ENCODE assay signal across 8 cellular contexts in the genomic region with DNA sequence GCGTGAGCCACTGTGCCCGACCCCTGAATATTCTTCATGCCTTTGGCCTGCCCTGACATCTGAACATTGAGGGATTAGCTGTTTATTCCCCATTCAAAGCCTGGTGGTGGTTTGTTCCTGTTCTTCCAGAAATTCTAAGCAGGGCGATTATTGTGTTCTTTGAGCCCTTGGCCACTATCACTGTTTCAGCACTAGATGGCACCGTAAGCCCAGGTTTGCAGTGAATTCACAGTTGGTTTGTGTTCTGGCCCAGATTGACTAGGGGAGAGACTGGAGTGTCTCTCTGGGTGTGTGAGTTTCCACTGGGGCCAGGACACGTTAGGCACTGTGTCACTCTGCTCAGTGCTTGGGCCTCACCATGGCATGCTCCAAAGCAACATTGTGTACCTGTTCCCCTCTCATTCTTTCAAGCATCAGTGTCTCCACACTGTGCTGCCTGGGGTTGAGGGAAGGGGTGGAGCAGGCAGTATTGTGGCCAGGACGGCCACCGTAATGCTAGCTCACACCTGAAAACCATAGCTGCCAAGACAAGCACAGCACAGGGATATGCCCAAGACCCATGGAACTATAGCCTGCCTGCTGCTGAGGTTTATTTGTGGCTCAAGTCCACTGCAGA. TPM values are rescaled to one million over a fixed set of nuclear protein-coding genes. Genes with fewer than 3 reads are reported as not detected.
DNase-seq lines count a peak whose midpoint lies in the region; ATAC-seq lines count a peak whose summit lies in the region.

No MANE protein-coding gene starts in this region.

- no peak overlapping the region for H3K4me3 Mint-ChIP-seq in activated CD8-positive, alpha-beta T cell treated with anti-CD3 and anti-CD28 coated beads, Interleukin-2, amount 10 ng/mL, durations not matched to agents 7 days and 5 days
- H3K4me3 Mint-ChIP-seq in immature natural killer cell: no peak overlapping the region
- no peak overlapping the region for H3K4me3 Mint-ChIP-seq in stimulated activated memory B cell treated with anti-CD40 and anti-IgM and Interleukin-4, amounts not matched to agents 10 μg/mL and 1 μg/mL and 100 μg/mL, for 72 hours

- H3K36me3 Mint-ChIP-seq in activated CD8-positive, alpha-beta T cell treated with anti-CD3 and anti-CD28 coated beads, Interleukin-2, amount 10 ng/mL, durations not matched to agents 7 days and 5 days (ENCODE audit: low read depth): peaks cover 28% of the 10 kb centered on the region
- H3K36me3 Mint-ChIP-seq in immature natural killer cell: peaks cover 15 to 22% (median 16%) of the 10 kb centered on the region in 3 donors
- H3K36me3 Mint-ChIP-seq in stimulated activated memory B cell treated with anti-CD40 and anti-IgM and Interleukin-4, amounts not matched to agents 10 μg/mL and 1 μg/mL and 100 μg/mL, for 72 hours: peaks cover 59% of the 10 kb centered on the region

- peaks cover 7% of the 10 kb centered on the region for H3K4me1 Mint-ChIP-seq in activated CD8-positive, alpha-beta T cell treated with anti-CD3 and anti-CD28 coated beads, Interleukin-2, amount 10 ng/mL, durations not matched to agents 7 days and 5 days (ENCODE audit: low read depth)
- H3K4me1 Mint-ChIP-seq in immature natural killer cell: peaks cover 17 to 46% of the 10 kb centered on the region in 2 donors
- H3K4me1 Mint-ChIP-seq in stimulated activated memory B cell treated with anti-CD40 and anti-IgM and Interleukin-4, amounts not matched to agents 10 μg/mL and 1 μg/mL and 100 μg/mL, for 72 hours: peaks cover 25% of the 10 kb centered on the region

- no peaks in the 10 kb centered on the region for H3K27me3 Mint-ChIP-seq in activated CD8-positive, alpha-beta T cell treated with anti-CD3 and anti-CD28 coated beads, Interleukin-2, amount 10 ng/mL, durations not matched to agents 7 days and 5 days (ENCODE audit: low read depth)
- H3K27me3 Mint-ChIP-seq in immature natural killer cell (ENCODE audit: low read depth in 3 of 3): peaks cover 0 to 3% (median 0%) of the 10 kb centered on the region in 3 donors
- no peaks in the 10 kb centered on the region for H3K27me3 Mint-ChIP-seq in stimulated activated memory B cell treated with anti-CD40 and anti-IgM and Interleukin-4, amounts not matched to agents 10 μg/mL and 1 μg/mL and 100 μg/mL, for 72 hours

- POLR2A ChIA-PET in activated CD8-positive, alpha-beta T cell treated with anti-CD3 and anti-CD28 coated beads, Interleukin-2, amount 10 ng/mL, durations not matched to agents 7 days and 5 days (lab: Charles Lee): no interaction called here

- DNase-seq in ELF-1 (ENCODE audit: low read depth, low spot score) (peak; percentile 70), HuH-7 (ENCODE audit: low spot score) (peak; percentile 14), immature natural killer cell (peak in 2 of 3 donors; percentile 3 to 13)
- peak; percentile 44 for DNase-seq in activated CD8-positive, alpha-beta T cell treated with anti-CD3 and anti-CD28 coated beads, Interleukin-2, amount 10 ng/mL, durations not matched to agents 7 days and 5 days

- peaks cover 23% of the 10 kb centered on the region for H3K9me3 Mint-ChIP-seq in activated CD8-positive, alpha-beta T cell treated with anti-CD3 and anti-CD28 coated beads, Interleukin-2, amount 10 ng/mL, durations not matched to agents 7 days and 5 days (ENCODE audit: insufficient read depth)
- H3K9me3 Mint-ChIP-seq in immature natural killer cell: peaks cover 7 to 22% (median 16%) of the 10 kb centered on the region in 6 donors
- peaks cover 16% of the 10 kb centered on the region for H3K9me3 Mint-ChIP-seq in stimulated activated memory B cell treated with anti-CD40 and anti-IgM and Interleukin-4, amounts not matched to agents 10 μg/mL and 1 μg/mL and 100 μg/mL, for 72 hours

- CTCF ChIA-PET in activated CD8-positive, alpha-beta T cell treated with anti-CD3 and anti-CD28 coated beads, Interleukin-2, amount 10 ng/mL, durations not matched to agents 7 days and 5 days (lab: Charles Lee): interaction anchor here (0.8 to 2.5 kb wide), 8 partner anchors 9 to 141 kb away, joined by 3 to 10 read pairs (median 5); no protein-coding TSS in a partner anchor

- no peak overlapping the region for H3K27ac Mint-ChIP-seq in activated CD8-positive, alpha-beta T cell treated with anti-CD3 and anti-CD28 coated beads, Interleukin-2, amount 10 ng/mL, durations not matched to agents 7 days and 5 days
- no peak overlapping the region for H3K27ac Mint-ChIP-seq in immature natural killer cell
- H3K27ac Mint-ChIP-seq in stimulated activated memory B cell treated with anti-CD40 and anti-IgM and Interleukin-4, amounts not matched to agents 10 μg/mL and 1 μg/mL and 100 μg/mL, for 72 hours: no peak overlapping the region

- ATAC-seq in activated CD8-positive, alpha-beta T cell treated with anti-CD3 and anti-CD28 coated beads, Interleukin-2, amount 10 ng/mL, durations not matched to agents 7 days and 5 days: peak; percentile 51
- ATAC-seq in HG03520 (IDR thresholded peaks at IDR 0.05; ENCODE audit: unreplicated experiment): no peak
- ATAC-seq in HG02610 (IDR thresholded peaks at IDR 0.05; ENCODE audit: unreplicated experiment): no peak
- ATAC-seq in GM18502 (IDR thresholded peaks at IDR 0.05; ENCODE audit: poor library complexity, unreplicated experiment): no peak
- no peak for ATAC-seq in stimulated activated memory B cell treated with anti-CD40 and anti-IgM and Interleukin-4, amounts not matched to agents 10 μg/mL and 1 μg/mL and 100 μg/mL, for 72 hours

RNA-seq across cellular contexts. Expression of a gene that starts 52.7 kb away (rescaled TPM):
- total RNA-seq in activated CD8-positive, alpha-beta T cell treated with anti-CD3 and anti-CD28 coated beads, Interleukin-2, amount 10 ng/mL, durations not matched to agents 7 days and 5 days: 10 to 100 TPM; 23.6 to 24.4 TPM
- 1 to 10 TPM; 4.0 to 6.9 (median 5.4) TPM for polyA plus RNA-seq in immature natural killer cell

Comparison
In these comparisons a context has a peak if more than half of its experiments do, and no peak if none do; other contexts are left out.
1. DNase-seq: peak in every context shown above with its lines; median percentile 70 in ELF-1; 44 in activated CD8-positive, alpha-beta T cell treated with anti-CD3 and anti-CD28 coated beads, Interleukin-2, amount 10 ng/mL, durations not matched to agents 7 days and 5 days; 14 in HuH-7; 8 in immature natural killer cell.